Comparison of ENCODE assay signal across 1 cellular context in the genomic region with DNA sequence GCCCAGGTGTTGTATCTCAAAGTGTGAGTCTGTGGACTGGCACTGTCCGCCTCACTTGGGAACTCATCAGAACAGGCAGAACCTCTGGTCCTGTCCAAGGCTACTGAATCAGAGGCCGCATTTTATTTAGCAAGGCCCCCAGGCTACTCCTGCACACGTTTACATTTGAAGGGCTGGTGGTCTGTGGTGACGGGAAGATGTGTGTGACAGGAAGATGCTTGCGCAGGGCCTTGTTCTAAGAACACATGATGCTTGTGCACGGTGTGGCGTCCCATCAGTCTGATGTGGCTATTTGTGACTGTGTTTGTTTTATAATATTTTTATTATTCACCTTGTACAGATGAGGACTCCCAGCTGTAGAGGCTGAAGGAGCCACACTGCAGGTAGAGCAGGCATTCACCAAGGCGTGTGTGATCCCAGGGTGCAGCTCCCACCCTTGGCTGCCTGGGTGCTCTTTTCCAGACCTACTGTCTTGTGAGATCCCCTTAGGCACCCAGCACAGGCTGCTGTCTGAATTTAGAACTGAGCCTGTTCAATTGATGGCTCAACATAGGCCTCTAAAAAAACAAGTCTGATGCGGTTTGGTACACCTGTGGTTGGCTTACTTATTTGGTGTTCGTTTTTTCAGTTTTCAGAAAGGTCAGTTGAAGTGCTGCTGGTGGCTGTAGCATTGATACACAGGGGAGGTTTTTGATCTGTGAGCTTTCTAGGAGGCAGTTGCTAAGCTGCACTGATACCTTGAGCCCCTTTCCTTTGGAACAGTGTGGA.
TF ChIP-seq lines count a peak whose summit lies in the region.

No MANE protein-coding gene starts in this region.

TF ChIP-seq in WTC11, 78 proteins besides CTCF, POLR2A, EP300 and RAD21 (continued from another document):
- TF ChIP-seq, protein P1, sequence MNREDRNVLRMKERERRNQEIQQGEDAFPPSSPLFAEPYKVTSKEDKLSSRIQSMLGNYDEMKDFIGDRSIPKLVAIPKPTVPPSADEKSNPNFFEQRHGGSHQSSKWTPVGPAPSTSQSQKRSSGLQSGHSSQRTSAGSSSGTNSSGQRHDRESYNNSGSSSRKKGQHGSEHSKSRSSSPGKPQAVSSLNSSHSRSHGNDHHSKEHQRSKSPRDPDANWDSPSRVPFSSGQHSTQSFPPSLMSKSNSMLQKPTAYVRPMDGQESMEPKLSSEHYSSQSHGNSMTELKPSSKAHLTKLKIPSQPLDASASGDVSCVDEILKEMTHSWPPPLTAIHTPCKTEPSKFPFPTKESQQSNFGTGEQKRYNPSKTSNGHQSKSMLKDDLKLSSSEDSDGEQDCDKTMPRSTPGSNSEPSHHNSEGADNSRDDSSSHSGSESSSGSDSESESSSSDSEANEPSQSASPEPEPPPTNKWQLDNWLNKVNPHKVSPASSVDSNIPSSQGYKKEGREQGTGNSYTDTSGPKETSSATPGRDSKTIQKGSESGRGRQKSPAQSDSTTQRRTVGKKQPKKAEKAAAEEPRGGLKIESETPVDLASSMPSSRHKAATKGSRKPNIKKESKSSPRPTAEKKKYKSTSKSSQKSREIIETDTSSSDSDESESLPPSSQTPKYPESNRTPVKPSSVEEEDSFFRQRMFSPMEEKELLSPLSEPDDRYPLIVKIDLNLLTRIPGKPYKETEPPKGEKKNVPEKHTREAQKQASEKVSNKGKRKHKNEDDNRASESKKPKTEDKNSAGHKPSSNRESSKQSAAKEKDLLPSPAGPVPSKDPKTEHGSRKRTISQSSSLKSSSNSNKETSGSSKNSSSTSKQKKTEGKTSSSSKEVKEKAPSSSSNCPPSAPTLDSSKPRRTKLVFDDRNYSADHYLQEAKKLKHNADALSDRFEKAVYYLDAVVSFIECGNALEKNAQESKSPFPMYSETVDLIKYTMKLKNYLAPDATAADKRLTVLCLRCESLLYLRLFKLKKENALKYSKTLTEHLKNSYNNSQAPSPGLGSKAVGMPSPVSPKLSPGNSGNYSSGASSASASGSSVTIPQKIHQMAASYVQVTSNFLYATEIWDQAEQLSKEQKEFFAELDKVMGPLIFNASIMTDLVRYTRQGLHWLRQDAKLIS (CRISPR knock-in tag; IDR thresholded peaks at IDR 0.05; ENCODE audit: borderline replicate concordance), result no peak
- TF ChIP-seq, protein P2, sequence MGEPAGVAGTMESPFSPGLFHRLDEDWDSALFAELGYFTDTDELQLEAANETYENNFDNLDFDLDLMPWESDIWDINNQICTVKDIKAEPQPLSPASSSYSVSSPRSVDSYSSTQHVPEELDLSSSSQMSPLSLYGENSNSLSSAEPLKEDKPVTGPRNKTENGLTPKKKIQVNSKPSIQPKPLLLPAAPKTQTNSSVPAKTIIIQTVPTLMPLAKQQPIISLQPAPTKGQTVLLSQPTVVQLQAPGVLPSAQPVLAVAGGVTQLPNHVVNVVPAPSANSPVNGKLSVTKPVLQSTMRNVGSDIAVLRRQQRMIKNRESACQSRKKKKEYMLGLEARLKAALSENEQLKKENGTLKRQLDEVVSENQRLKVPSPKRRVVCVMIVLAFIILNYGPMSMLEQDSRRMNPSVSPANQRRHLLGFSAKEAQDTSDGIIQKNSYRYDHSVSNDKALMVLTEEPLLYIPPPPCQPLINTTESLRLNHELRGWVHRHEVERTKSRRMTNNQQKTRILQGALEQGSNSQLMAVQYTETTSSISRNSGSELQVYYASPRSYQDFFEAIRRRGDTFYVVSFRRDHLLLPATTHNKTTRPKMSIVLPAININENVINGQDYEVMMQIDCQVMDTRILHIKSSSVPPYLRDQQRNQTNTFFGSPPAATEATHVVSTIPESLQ (CRISPR knock-in tag; IDR thresholded peaks at IDR 0.05), result no peak
- TF ChIP-seq SOX15 (CRISPR knock-in tag; IDR thresholded peaks at IDR 0.05) (no peak), ZNF423 (CRISPR knock-in tag; IDR thresholded peaks at IDR 0.05) (no peak), MYBL2 (CRISPR knock-in tag; IDR thresholded peaks at IDR 0.05) (no peak), ZNF396 (CRISPR knock-in tag; IDR thresholded peaks at IDR 0.05; ENCODE audit: borderline replicate concordance) (no peak)
- TF ChIP-seq, protein P3, sequence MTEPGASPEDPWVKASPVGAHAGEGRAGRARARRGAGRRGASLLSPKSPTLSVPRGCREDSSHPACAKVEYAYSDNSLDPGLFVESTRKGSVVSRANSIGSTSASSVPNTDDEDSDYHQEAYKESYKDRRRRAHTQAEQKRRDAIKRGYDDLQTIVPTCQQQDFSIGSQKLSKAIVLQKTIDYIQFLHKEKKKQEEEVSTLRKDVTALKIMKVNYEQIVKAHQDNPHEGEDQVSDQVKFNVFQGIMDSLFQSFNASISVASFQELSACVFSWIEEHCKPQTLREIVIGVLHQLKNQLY (CRISPR knock-in tag; IDR thresholded peaks at IDR 0.05), result no peak
- TF ChIP-seq, protein P4, sequence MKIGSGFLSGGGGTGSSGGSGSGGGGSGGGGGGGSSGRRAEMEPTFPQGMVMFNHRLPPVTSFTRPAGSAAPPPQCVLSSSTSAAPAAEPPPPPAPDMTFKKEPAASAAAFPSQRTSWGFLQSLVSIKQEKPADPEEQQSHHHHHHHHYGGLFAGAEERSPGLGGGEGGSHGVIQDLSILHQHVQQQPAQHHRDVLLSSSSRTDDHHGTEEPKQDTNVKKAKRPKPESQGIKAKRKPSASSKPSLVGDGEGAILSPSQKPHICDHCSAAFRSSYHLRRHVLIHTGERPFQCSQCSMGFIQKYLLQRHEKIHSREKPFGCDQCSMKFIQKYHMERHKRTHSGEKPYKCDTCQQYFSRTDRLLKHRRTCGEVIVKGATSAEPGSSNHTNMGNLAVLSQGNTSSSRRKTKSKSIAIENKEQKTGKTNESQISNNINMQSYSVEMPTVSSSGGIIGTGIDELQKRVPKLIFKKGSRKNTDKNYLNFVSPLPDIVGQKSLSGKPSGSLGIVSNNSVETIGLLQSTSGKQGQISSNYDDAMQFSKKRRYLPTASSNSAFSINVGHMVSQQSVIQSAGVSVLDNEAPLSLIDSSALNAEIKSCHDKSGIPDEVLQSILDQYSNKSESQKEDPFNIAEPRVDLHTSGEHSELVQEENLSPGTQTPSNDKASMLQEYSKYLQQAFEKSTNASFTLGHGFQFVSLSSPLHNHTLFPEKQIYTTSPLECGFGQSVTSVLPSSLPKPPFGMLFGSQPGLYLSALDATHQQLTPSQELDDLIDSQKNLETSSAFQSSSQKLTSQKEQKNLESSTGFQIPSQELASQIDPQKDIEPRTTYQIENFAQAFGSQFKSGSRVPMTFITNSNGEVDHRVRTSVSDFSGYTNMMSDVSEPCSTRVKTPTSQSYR (CRISPR knock-in tag; IDR thresholded peaks at IDR 0.05), result no peak
- TF ChIP-seq, protein P5, sequence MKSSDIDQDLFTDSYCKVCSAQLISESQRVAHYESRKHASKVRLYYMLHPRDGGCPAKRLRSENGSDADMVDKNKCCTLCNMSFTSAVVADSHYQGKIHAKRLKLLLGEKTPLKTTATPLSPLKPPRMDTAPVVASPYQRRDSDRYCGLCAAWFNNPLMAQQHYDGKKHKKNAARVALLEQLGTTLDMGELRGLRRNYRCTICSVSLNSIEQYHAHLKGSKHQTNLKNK (CRISPR knock-in tag; IDR thresholded peaks at IDR 0.05), result no peak
- TF ChIP-seq, protein P6, sequence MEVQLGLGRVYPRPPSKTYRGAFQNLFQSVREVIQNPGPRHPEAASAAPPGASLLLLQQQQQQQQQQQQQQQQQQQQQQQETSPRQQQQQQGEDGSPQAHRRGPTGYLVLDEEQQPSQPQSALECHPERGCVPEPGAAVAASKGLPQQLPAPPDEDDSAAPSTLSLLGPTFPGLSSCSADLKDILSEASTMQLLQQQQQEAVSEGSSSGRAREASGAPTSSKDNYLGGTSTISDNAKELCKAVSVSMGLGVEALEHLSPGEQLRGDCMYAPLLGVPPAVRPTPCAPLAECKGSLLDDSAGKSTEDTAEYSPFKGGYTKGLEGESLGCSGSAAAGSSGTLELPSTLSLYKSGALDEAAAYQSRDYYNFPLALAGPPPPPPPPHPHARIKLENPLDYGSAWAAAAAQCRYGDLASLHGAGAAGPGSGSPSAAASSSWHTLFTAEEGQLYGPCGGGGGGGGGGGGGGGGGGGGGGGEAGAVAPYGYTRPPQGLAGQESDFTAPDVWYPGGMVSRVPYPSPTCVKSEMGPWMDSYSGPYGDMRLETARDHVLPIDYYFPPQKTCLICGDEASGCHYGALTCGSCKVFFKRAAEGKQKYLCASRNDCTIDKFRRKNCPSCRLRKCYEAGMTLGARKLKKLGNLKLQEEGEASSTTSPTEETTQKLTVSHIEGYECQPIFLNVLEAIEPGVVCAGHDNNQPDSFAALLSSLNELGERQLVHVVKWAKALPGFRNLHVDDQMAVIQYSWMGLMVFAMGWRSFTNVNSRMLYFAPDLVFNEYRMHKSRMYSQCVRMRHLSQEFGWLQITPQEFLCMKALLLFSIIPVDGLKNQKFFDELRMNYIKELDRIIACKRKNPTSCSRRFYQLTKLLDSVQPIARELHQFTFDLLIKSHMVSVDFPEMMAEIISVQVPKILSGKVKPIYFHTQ (CRISPR knock-in tag; IDR thresholded peaks at IDR 0.05), result no peak
- TF ChIP-seq, protein P7, sequence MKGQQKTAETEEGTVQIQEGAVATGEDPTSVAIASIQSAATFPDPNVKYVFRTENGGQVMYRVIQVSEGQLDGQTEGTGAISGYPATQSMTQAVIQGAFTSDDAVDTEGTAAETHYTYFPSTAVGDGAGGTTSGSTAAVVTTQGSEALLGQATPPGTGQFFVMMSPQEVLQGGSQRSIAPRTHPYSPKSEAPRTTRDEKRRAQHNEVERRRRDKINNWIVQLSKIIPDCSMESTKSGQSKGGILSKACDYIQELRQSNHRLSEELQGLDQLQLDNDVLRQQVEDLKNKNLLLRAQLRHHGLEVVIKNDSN (CRISPR knock-in tag; IDR thresholded peaks at IDR 0.05), result no peak
